In genomic region chr18:61635901-61636528, GRCh38 we compare ENCODE assay signal across 1 cellular context.
TF ChIP-seq lines count a peak whose summit lies in the region.

No MANE protein-coding gene starts in this region.

TF ChIP-seq in H1, 55 proteins besides CTCF, POLR2A, EP300 and RAD21 (continued from another document):
- no peak for TF ChIP-seq USF2 (IDR thresholded peaks at IDR 0.05; ENCODE audit: low read length)
